Comparison of ENCODE assay signal across 19 cellular contexts in genomic region chr17:37425268-37425667, GRCh38. TPM values are rescaled to one million over a fixed set of nuclear protein-coding genes. Genes with fewer than 3 reads are reported as not detected.
DNase-seq lines count a peak whose midpoint lies in the region; ATAC-seq and TF ChIP-seq lines count a peak whose summit lies in the region.
"Had no signal": no experiment of that assay in that cellular context is flagged by ENCODE, and none has a peak within 500 bp of the region (broad histone marks: within the 10 kb centered on the region; RNA-seq: fewer than 3 reads in every experiment).

No MANE protein-coding gene starts in this region.

- CTCF ChIA-PET in Calu3 (lab: Charles Lee) (interaction anchor here (0.6 kb wide), 1 partner anchor 10 kb away, joined by 3 read pairs; no protein-coding TSS in a partner anchor), HEK293 (lab: Yijun Ruan, JAX) (interaction anchor here (2.5 to 2.8 kb wide), 2 partner anchors 13 kb away, joined by 8 to 11 read pairs; no protein-coding TSS in a partner anchor)

- intact Hi-C loops in Calu3 (cut with micrococcal nuclease; ENCODE audit: unreplicated experiment) = no loop called here

- H3K36me3 ChIP-seq in HEK293 (ENCODE audit: control insufficient read depth in 2 of 2, insufficient read depth in 1 of 2, low read length in 2 of 2) = peaks cover 71 to 76% of the 10 kb centered on the region in 2 experiments

- no peaks in the 10 kb centered on the region for H3K9me3 ChIP-seq in HEK293 (ENCODE audit: control insufficient read depth, insufficient read depth, low read depth, low read length)
- H3K9me3 ChIP-seq in T-helper 17 cell (ENCODE audit: control insufficient read depth, low read length, poor library complexity, severe bottlenecking) = no peaks in the 10 kb centered on the region
- H3K9me3 ChIP-seq: BE2C, BLaER1 had no signal

- no peak for DNase-seq in Calu3
- DNase-seq in T-helper 17 cell = no peak
- DNase-seq in central memory CD4-positive, alpha-beta T cell = no peak
- no peak for DNase-seq in NK-92 (lab: John Stamatoyannopoulos, UW; ENCODE audit: unreplicated experiment)
- DNase-seq: 8988T; ACHN; BE2C; C1 segment of cervical spinal cord; CD4-positive, alpha-beta memory T cell; CD4-positive, CD25-positive, alpha-beta regulatory T cell; CD8-positive, alpha-beta memory T cell; COR-L47; DMS79 treated with DMSO at 0.1 percent for 48 hours; GF-D8 had no signal

- no peak overlapping the region for H3K4me3 Mint-ChIP-seq in Calu3 (ENCODE audit: low read depth, unreplicated experiment)
- no peak overlapping the region for H3K4me3 Mint-ChIP-seq in T-helper 17 cell
- H3K4me3 Mint-ChIP-seq: CD14-positive monocyte; CD4-positive, alpha-beta memory T cell; CD4-positive, CD25-positive, alpha-beta regulatory T cell; CD8-positive, alpha-beta memory T cell had no signal

- H3K36me3 Mint-ChIP-seq in Calu3 (ENCODE audit: insufficient read depth, unreplicated experiment) = peaks cover 94% of the 10 kb centered on the region
- peaks cover 2% of the 10 kb centered on the region for H3K36me3 Mint-ChIP-seq in T-helper 17 cell (ENCODE audit: low read depth)

- H3K9me3 Mint-ChIP-seq in Calu3 (ENCODE audit: low read depth, unreplicated experiment) = no peaks in the 10 kb centered on the region
- H3K9me3 Mint-ChIP-seq: CD14-positive monocyte; CD4-positive, CD25-positive, alpha-beta regulatory T cell; CD8-positive, alpha-beta memory T cell had no signal

- POLR2A ChIA-PET in HEK293 (lab: Yijun Ruan, JAX) = no interaction called here

- H3K27ac Mint-ChIP-seq in Calu3 (ENCODE audit: unreplicated experiment) = no peak overlapping the region
- peak overlapping the region; percentile 24 for H3K27ac Mint-ChIP-seq in T-helper 17 cell
- H3K27ac Mint-ChIP-seq: CD14-positive monocyte; CD4-positive, alpha-beta memory T cell had no signal

- no peak overlapping the region for H3K27ac ChIP-seq in HEK293 (ENCODE audit: extremely low read depth, low read depth, low read length)
- H3K27ac ChIP-seq: BLaER1 had no signal

- TSS peak; percentile 2 for BruUV-seq in Calu3 (replicated peaks; lab: Mats Ljungman, UMichigan)

- H3K27me3 Mint-ChIP-seq in Calu3 (ENCODE audit: unreplicated experiment) (no peaks in the 10 kb centered on the region), T-helper 17 cell (no peaks in the 10 kb centered on the region)
- H3K27me3 Mint-ChIP-seq: CD4-positive, alpha-beta memory T cell; CD4-positive, CD25-positive, alpha-beta regulatory T cell; CD8-positive, alpha-beta memory T cell had no signal

- ATAC-seq in T-helper 17 cell (no peak), HG02588 (IDR thresholded peaks at IDR 0.05; ENCODE audit: unreplicated experiment) (no peak)

- H3K4me1 Mint-ChIP-seq in Calu3 (ENCODE audit: low read depth, unreplicated experiment) (no peaks in the 10 kb centered on the region), T-helper 17 cell (peaks cover 3% of the 10 kb centered on the region)
- H3K4me1 Mint-ChIP-seq: CD14-positive monocyte had no signal

- TF ChIP-seq CTCF in Calu3 (IDR thresholded peaks at IDR 0.05; ENCODE audit: unreplicated experiment) (no peak), HEK293 (tag by site-specific recombination; IDR thresholded peaks at IDR 0.05) (no peak)

- H3K4me3 ChIP-seq in HEK293 (ENCODE audit: low read depth, low read length) = no peak overlapping the region
- H3K4me3 ChIP-seq: BLaER1 had no signal

- H3K4me1 ChIP-seq in HEK293 (ENCODE audit: control insufficient read depth, insufficient read depth, low read length) = peaks cover 5% of the 10 kb centered on the region; the same call in 1 of the 2 replicates
- H3K4me1 ChIP-seq: BE2C, BLaER1 had no signal

TF ChIP-seq in HEK293, 187 proteins besides CTCF, POLR2A, EP300 and RAD21:
- peak; percentile 56 for TF ChIP-seq PRDM1 (tag by site-specific recombination; IDR thresholded peaks at IDR 0.05)
- no peak for TF ChIP-seq ZBTB20 (tag by site-specific recombination; IDR thresholded peaks at IDR 0.05)
- peak; percentile 56; the same call in 1 of the 2 replicates for TF ChIP-seq ZNF768 (tag by site-specific recombination; IDR thresholded peaks at IDR 0.05)

RNA-seq across cellular contexts. Expression of gene TADA2A, which starts 18.6 kb away (rescaled TPM):
- total RNA-seq in Calu3 (2022) = 97.6 and 102 TPM in 2 replicates
- total RNA-seq in T-helper 17 cell = 10 to 100 TPM; 11.1 to 13.9 TPM

RNA-seq across cellular contexts. Expression of gene ACACA, which starts 18.6 kb away (rescaled TPM):
- total RNA-seq in Calu3 (2022) (335 and 392 TPM in 2 replicates), T-helper 17 cell (10 to 100 TPM; 27.7 to 34.2 TPM)

RNA-seq across cellular contexts. Expression of gene C17orf78, which starts 49.5 kb away (rescaled TPM):
- total RNA-seq in Calu3 (2022) (not detected in 2 replicates), T-helper 17 cell (not detected)
- total RNA-seq: A673; CD4-positive, alpha-beta memory T cell; CD4-positive, CD25-positive, alpha-beta regulatory T cell; CD8-positive, alpha-beta memory T cell had no signal
